ENCODE assay signal across 8 cellular contexts in the genomic region with DNA sequence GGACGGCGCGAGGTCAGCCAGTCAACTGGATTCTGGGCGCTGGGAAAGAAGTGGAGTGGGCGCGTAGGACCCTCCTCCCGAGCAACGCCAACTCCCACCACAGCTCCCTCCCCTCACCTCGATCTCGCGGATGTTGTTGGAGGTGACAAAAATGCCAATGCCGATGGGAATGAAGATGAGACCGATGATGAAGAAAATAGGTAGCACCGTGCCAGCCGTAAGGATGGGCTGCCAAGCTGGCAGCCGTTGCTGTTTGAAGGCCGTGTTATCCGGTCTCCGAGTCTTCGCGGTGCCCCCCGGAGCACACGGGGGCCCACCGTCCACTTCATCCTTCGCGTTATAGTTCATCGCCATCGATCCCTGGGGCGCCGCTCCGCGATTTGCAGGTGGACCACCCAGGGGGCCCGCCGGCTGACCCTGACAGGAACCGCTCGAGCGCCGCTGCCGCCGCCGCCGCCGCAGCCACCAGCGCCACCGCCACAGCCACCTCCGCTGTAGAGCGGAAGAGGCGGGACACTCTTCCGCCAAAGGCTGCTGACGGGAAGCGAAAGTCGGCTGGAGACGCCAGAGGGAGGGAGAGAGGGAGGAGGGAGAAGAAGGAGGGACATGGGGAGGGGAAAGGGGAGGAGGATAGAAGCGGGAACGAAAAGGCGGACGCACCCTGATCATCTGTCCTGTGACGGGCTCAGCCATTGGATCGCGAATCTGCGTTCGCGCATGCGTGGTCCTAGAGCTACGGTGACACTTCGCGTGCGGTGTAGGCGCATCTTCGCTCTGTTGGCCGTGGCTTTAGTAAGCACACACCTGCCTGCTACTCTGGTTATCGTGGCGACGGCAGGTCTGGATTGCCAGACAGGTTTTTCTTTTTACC. TPM values are rescaled to one million over a fixed set of nuclear protein-coding genes. Genes with fewer than 3 reads are reported as not detected.
A peak's percentile ranks its signal among the peaks of the same experiment; 100 is the strongest.
DNase-seq lines count a peak whose midpoint lies in the region; ATAC-seq and TF ChIP-seq lines count a peak whose summit lies in the region.

TSS of gene TMEM30A (minus strand) at position 508 of the 871 bp plus-strand sequence. CDS start at position 354, 154 bp downstream.

- H3K4me2 ChIP-seq in BLaER1 treated with 17β-estradiol and CSF1 and Interleukin-3, amounts not matched to agents 10 nM and 100 nM = peak within 1 kb of the TSS; percentile 81 to 96 (median 90)

- H3K9me3 ChIP-seq in BLaER1 treated with 17β-estradiol and CSF1 and Interleukin-3, amounts not matched to agents 10 nM and 100 nM (replicated peaks in 1 of 11) = no peaks in the 10 kb centered on the region
- H3K9me3 ChIP-seq in colonic mucosa = no peaks in the 10 kb centered on the region

- DNase-seq in NCI-H526 (lab: John Stamatoyannopoulos, UW) (peak; percentile 99), colonic mucosa (peak; percentile 98), kidney tubule cell (ENCODE audit: low spot score) (peak; percentile 99)
- DNase-seq in activated CD4-positive, alpha-beta T cell treated with anti-CD3 and anti-CD28 coated beads for 48 hours = peak; percentile 97
- peak; percentile 88 to 94 (median 92) for DNase-seq in stimulated activated CD4-positive, alpha-beta T cell treated with anti-CD3 and anti-CD28 coated beads, Interleukin-1b, Interleukin-23, amount 100 ng/mL, for 24 hours (ENCODE audit: low read depth in 4 of 4, low spot score in 1 of 4)

- TF ChIP-seq CTCF in colonic mucosa (IDR thresholded peaks at IDR 0.05) = no peak

- H3K4me3 ChIP-seq in BLaER1 treated with 17β-estradiol and CSF1 and Interleukin-3, amounts not matched to agents 10 nM and 100 nM = peak within 1 kb of the TSS; percentile 79 to 99 (median 94)
- H3K4me3 ChIP-seq in colonic mucosa = peak within 1 kb of the TSS; percentile 86

- H3K27me3 ChIP-seq in BLaER1 treated with 17β-estradiol and CSF1 and Interleukin-3, amounts not matched to agents 10 nM and 100 nM = no peaks in the 10 kb centered on the region
- H3K27me3 ChIP-seq in colonic mucosa = no peaks in the 10 kb centered on the region

- ATAC-seq in GM19328 (IDR thresholded peaks at IDR 0.05; ENCODE audit: unreplicated experiment) (peak; percentile 89), HG03469 (IDR thresholded peaks at IDR 0.05; ENCODE audit: unreplicated experiment) (peak; percentile 83)

- peaks cover 13 to 61% (median 40%) of the 10 kb centered on the region in 10 experiments for H3K4me1 ChIP-seq in BLaER1 treated with 17β-estradiol and CSF1 and Interleukin-3, amounts not matched to agents 10 nM and 100 nM
- no peaks in the 10 kb centered on the region for H3K4me1 ChIP-seq in colonic mucosa

- peak within 1 kb of the TSS; percentile 79 to 95 (median 89) for H3K27ac ChIP-seq in BLaER1 treated with 17β-estradiol and CSF1 and Interleukin-3, amounts not matched to agents 10 nM and 100 nM
- peak within 1 kb of the TSS; percentile 92 for H3K27ac ChIP-seq in colonic mucosa

- intact Hi-C loops in colonic mucosa (cut with DNase I) = no loop called here

- H4K20me1 ChIP-seq in BLaER1 treated with 17β-estradiol and CSF1 and Interleukin-3, amounts not matched to agents 10 nM and 100 nM = peaks cover 9 to 48% (median 37%) of the 10 kb centered on the region in 11 experiments; a peak in 17 of 22 replicates

- peak within 1 kb of the TSS; percentile 83 to 95 (median 90) for H3K9ac ChIP-seq in BLaER1 treated with 17β-estradiol and CSF1 and Interleukin-3, amounts not matched to agents 10 nM and 100 nM
- peak within 1 kb of the TSS; percentile 73 to 86 for H3K9ac ChIP-seq in colonic mucosa (ENCODE audit: low read depth in 2 of 2, low read length in 2 of 2)

- 0 out of 22 replicates have a peak, but pooled peaks cover 0 to 4% (median 0%) of the 10 kb centered on the region in 11 experiments for H3K36me3 ChIP-seq in BLaER1 treated with 17β-estradiol and CSF1 and Interleukin-3, amounts not matched to agents 10 nM and 100 nM
- no peaks in the 10 kb centered on the region for H3K36me3 ChIP-seq in colonic mucosa

RNA-seq across cellular contexts. Expression of gene TMEM30A, which starts in this region (rescaled TPM):
- total RNA-seq in colonic mucosa = 100 to 1,000 TPM in 1 of 2 donors, 10 to 100 TPM in 1; 69.5 to 112 TPM

Comparison
In these comparisons a context has a peak if more than half of its experiments do, and no peak if none do; other contexts are left out.
1. Peak in every context shown above with its lines: DNase-seq, ATAC-seq, H3K4me3 ChIP-seq and H3K27ac ChIP-seq.